In genomic region chrX:15877380-15877779, GRCh38 we compare ENCODE assay signal across 16 cellular contexts. TPM values are rescaled to one million over a fixed set of nuclear protein-coding genes. Genes with fewer than 3 reads are reported as not detected.
DNase-seq lines count a peak whose midpoint lies in the region; ATAC-seq and TF ChIP-seq lines count a peak whose summit lies in the region.
"Had no signal": no experiment of that assay in that cellular context is flagged by ENCODE, and none has a peak within 500 bp of the region (broad histone marks: within the 10 kb centered on the region; RNA-seq: fewer than 3 reads in every experiment).

No MANE protein-coding gene starts in this region.

- H3K27ac ChIP-seq in AG04450 (ENCODE audit: low read depth, low read length) = no peak overlapping the region
- no peak overlapping the region for H3K27ac ChIP-seq in GM23248
- no peak overlapping the region for H3K27ac ChIP-seq in upper lobe of left lung
- H3K27ac ChIP-seq: Peyer's patch had no signal

- no peaks in the 10 kb centered on the region for H3K79me2 ChIP-seq in GM23248 (ENCODE audit: insufficient read depth)

- H3F3A ChIP-seq in GM23248 (ENCODE audit: insufficient read depth) = no peaks in the 10 kb centered on the region

- no peaks in the 10 kb centered on the region for H3K4me1 ChIP-seq in GM23248 (ENCODE audit: insufficient read depth)
- H3K4me1 ChIP-seq in upper lobe of left lung = no peaks in the 10 kb centered on the region
- H3K4me1 ChIP-seq: BE2C, Peyer's patch had no signal

- CTCF ChIA-PET in AG04450 (lab: Charles Lee) = no interaction called here

- H3K9me3 ChIP-seq in AG04450 (ENCODE audit: control insufficient read depth, insufficient read depth, low read length) = no peaks in the 10 kb centered on the region
- H3K9me3 ChIP-seq in GM23248 (ENCODE audit: low read depth) = no peaks in the 10 kb centered on the region
- H3K9me3 ChIP-seq in upper lobe of left lung = peaks cover 0 to 5% (median 0%) of the 10 kb centered on the region in 4 donors
- H3K9me3 ChIP-seq: BE2C had no signal

- in situ Hi-C loops in GM23248 (cut with MboI) (no loop called here), astrocyte of the cerebellum (cut with HindIII; ENCODE audit: low sequenced_read_pairs) (no loop called here)

- H2AFZ ChIP-seq in GM23248 = no peak overlapping the region

- H3K9me2 ChIP-seq in GM23248 (ENCODE audit: insufficient read depth) = no peaks in the 10 kb centered on the region

- no peaks in the 10 kb centered on the region for H4K20me1 ChIP-seq in GM23248 (ENCODE audit: insufficient read depth)

- TF ChIP-seq CTCF in AG04450 (IDR thresholded peaks at IDR 0.05; ENCODE audit: low read depth, low read length) (no peak), astrocyte of the cerebellum (IDR thresholded peaks at IDR 0.05; ENCODE audit: low read depth, low read length, missing control alignments) (no peak), upper lobe of left lung (IDR thresholded peaks at IDR 0.05) (no peak)

- H3K36me3 ChIP-seq in GM23248 (ENCODE audit: low read depth) (no peaks in the 10 kb centered on the region), upper lobe of left lung (no peaks in the 10 kb centered on the region)
- H3K36me3 ChIP-seq: BE2C, Peyer's patch had no signal

- no peak overlapping the region for H3K9ac ChIP-seq in GM23248

- TF ChIP-seq POLR2A in upper lobe of left lung (IDR thresholded peaks at IDR 0.05) = no peak

- H3K4me3 ChIP-seq in AG04450 (ENCODE audit: low read depth, low read length) (no peak overlapping the region), GM23248 (no peak overlapping the region), astrocyte of the cerebellum (ENCODE audit: low read depth, low read length) (no peak overlapping the region), upper lobe of left lung (no peak overlapping the region)
- H3K4me3 ChIP-seq: Peyer's patch had no signal

- POLR2A ChIA-PET in AG04450 (lab: Yijun Ruan, JAX) = no interaction called here

- no peak for ATAC-seq in upper lobe of left lung (ENCODE audit: low FRiP score in 2 of 2)
- no peak for ATAC-seq in HG03354 (IDR thresholded peaks at IDR 0.05; ENCODE audit: poor library complexity, severe bottlenecking, unreplicated experiment)
- ATAC-seq: sciatic nerve, WTC11 had no signal

- H3K27me3 ChIP-seq in AG04450 (ENCODE audit: control insufficient read depth, insufficient read depth, low read length) (no peaks in the 10 kb centered on the region), GM23248 (replicated peaks; ENCODE audit: insufficient read depth) (no peaks in the 10 kb centered on the region), upper lobe of left lung (no peaks in the 10 kb centered on the region)
- H3K27me3 ChIP-seq: BE2C, Peyer's patch had no signal

- no peak overlapping the region for H3K4me2 ChIP-seq in GM23248 (ENCODE audit: unreplicated experiment)

- no peak for TF ChIP-seq EP300 in upper lobe of left lung (IDR thresholded peaks at IDR 0.05)

- DNase-seq in AG04450 (ENCODE audit: low read depth, low spot score) (peak; percentile 10), GM23248 (peak; percentile 60), astrocyte of the cerebellum (ENCODE audit: low read depth) (peak; percentile 51), glomerular visceral epithelial cell (ENCODE audit: extremely low spot score) (peak; percentile 45), upper lobe of left lung (no peak), RPMI8226 (no peak)
- DNase-seq in activated CD4-positive, alpha-beta T cell treated with anti-CD3 and anti-CD28 coated beads for 4 hours = no peak
- DNase-seq: activated naive CD8-positive, alpha-beta T cell treated with anti-CD3 and anti-CD28 coated beads, Interleukin-2, amount 50 U/mL, for 24 hours; BE2C; islet precursor cell; NCI-H748 treated with DMSO at 0.1 percent for 48 hours; Peyer's patch; stimulated activated CD4-positive, alpha-beta T cell treated with anti-CD3 and anti-CD28 coated beads, Interleukin-1b, Interleukin-23, amount 100 ng/mL, for 48 hours had no signal

- WGBS in GM23248 (ENCODE audit: low coverage in 1 of 2, low lambda C conversion rate in 2 of 2, missing lambda C conversion rate in 2 of 2), 2 experiments = 27 to 28% methylated on average over 4 of the region's 4 CpGs
- 70 to 80% methylated on average over 2 to 4 of the region's 4 CpGs for WGBS in upper lobe of left lung, 2 donors

RNA-seq across cellular contexts. Expression of gene AP1S2, which starts 22.8 kb away (rescaled TPM):
- polyA plus RNA-seq in AG04450 (2011; rRNA removed) = 42.6 and 60.8 TPM in 2 replicates
- 13.5 and 32.5 TPM in 2 replicates for polyA minus RNA-seq in AG04450 (2011; rRNA and poly(A)+ RNA removed)
- 22.6 and 38.1 TPM in 2 replicates for total RNA-seq in GM23248 (2014; rRNA removed; shearing (Covaris generic))
- 24.3 and 27.9 TPM in 2 replicates for polyA plus RNA-seq in GM23248 (2016; fragmentation: Nextera tagmentation; extraction: Ambion mirVana)
- total RNA-seq in upper lobe of left lung = 10 to 100 TPM; 12.7 to 51.7 (median 30.6) TPM

Comparison
In these comparisons a context has a peak if more than half of its experiments do, and no peak if none do; other contexts are left out.
1. DNase-seq: peak in AG04450 (single experiment), GM23248 (single experiment), astrocyte of the cerebellum (single experiment) and glomerular visceral epithelial cell (single experiment); none in activated CD4-positive, alpha-beta T cell treated with anti-CD3 and anti-CD28 coated beads for 4 hours (0 of 2), upper lobe of left lung (0 of 2) and RPMI8226 (single experiment).